In the genomic region with DNA sequence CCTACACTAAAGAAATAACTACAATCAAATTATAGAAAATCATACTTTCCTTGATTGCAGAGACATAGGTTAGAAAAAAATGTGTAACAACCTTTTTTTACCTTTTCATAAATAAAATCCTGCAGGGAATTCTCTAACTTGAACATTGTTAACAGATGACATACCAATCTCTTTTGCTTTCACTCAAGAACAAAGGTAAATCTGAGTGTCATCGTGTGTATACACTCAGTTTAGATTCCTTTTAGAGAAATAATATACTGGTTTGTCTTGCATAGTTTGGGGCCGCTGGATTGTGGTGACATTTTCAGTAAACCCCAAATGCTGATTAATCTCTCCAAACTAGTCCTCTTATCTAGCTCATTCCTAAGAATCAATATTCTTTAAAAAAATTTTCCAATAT, we compare ENCODE assay signal across 2 cellular contexts.
TF ChIP-seq lines count a peak whose summit lies in the region.

No MANE protein-coding gene starts in this region.

TF ChIP-seq in A549, 52 proteins besides CTCF, POLR2A, EP300 and RAD21:
- no peak for TF ChIP-seq SREBF2 (IDR thresholded peaks at IDR 0.05)
- no peak for TF ChIP-seq FOSL2 (IDR thresholded peaks at IDR 0.05)
- no peak for TF ChIP-seq FOSL2 (CRISPR knock-in tag; IDR thresholded peaks at IDR 0.05)
- no peak for TF ChIP-seq KDM1A (IDR thresholded peaks at IDR 0.05; ENCODE audit: low read depth)
- TF ChIP-seq, protein P1, sequence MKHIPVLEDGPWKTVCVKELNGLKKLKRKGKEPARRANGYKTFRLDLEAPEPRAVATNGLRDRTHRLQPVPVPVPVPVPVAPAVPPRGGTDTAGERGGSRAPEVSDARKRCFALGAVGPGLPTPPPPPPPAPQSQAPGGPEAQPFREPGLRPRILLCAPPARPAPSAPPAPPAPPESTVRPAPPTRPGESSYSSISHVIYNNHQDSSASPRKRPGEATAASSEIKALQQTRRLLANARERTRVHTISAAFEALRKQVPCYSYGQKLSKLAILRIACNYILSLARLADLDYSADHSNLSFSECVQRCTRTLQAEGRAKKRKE (CRISPR knock-in tag; IDR thresholded peaks at IDR 0.05; ENCODE audit: low read depth): no peak
- no peak for TF ChIP-seq RNF2 (IDR thresholded peaks at IDR 0.05; ENCODE audit: borderline replicate concordance, low read depth)
- TF ChIP-seq, protein P2, sequence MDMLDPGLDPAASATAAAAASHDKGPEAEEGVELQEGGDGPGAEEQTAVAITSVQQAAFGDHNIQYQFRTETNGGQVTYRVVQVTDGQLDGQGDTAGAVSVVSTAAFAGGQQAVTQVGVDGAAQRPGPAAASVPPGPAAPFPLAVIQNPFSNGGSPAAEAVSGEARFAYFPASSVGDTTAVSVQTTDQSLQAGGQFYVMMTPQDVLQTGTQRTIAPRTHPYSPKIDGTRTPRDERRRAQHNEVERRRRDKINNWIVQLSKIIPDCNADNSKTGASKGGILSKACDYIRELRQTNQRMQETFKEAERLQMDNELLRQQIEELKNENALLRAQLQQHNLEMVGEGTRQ (IDR thresholded peaks at IDR 0.05): no peak
- no peak for TF ChIP-seq FOSB (CRISPR knock-in tag; IDR thresholded peaks at IDR 0.05)
- TF ChIP-seq MYC (IDR thresholded peaks at IDR 0.05; ENCODE audit: borderline replicate concordance, low read length): no peak
- TF ChIP-seq, protein P3, sequence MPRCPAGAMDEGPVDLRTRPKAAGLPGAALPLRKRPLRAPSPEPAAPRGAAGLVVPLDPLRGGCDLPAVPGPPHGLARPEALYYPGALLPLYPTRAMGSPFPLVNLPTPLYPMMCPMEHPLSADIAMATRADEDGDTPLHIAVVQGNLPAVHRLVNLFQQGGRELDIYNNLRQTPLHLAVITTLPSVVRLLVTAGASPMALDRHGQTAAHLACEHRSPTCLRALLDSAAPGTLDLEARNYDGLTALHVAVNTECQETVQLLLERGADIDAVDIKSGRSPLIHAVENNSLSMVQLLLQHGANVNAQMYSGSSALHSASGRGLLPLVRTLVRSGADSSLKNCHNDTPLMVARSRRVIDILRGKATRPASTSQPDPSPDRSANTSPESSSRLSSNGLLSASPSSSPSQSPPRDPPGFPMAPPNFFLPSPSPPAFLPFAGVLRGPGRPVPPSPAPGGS (IDR thresholded peaks at IDR 0.05): no peak
- TF ChIP-seq, protein P4, sequence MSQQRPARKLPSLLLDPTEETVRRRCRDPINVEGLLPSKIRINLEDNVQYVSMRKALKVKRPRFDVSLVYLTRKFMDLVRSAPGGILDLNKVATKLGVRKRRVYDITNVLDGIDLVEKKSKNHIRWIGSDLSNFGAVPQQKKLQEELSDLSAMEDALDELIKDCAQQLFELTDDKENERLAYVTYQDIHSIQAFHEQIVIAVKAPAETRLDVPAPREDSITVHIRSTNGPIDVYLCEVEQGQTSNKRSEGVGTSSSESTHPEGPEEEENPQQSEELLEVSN (IDR thresholded peaks at IDR 0.05; ENCODE audit: borderline replicate concordance, low read depth): no peak
- TF ChIP-seq CBX2 (IDR thresholded peaks at IDR 0.05; ENCODE audit: borderline replicate concordance, low read depth): no peak
- no peak for TF ChIP-seq CHD4 (IDR thresholded peaks at IDR 0.05; ENCODE audit: borderline replicate concordance)
TF ChIP-seq in A549: peak in this region for 0.

TF ChIP-seq in HCT116, 20 proteins besides CTCF, POLR2A, EP300 and RAD21:
- TF ChIP-seq ZNF274 (IDR thresholded peaks at IDR 0.05; ENCODE audit: low read depth, low read length) (no peak), TCF7L2 (IDR thresholded peaks at IDR 0.05; ENCODE audit: borderline replicate concordance, extremely low read depth, insufficient read depth, insufficient read length) (no peak), ZFX (IDR thresholded peaks at IDR 0.05) (no peak), EGR1 (IDR thresholded peaks at IDR 0.05; ENCODE audit: low read depth) (no peak), ELF1 (IDR thresholded peaks at IDR 0.05; ENCODE audit: borderline replicate concordance, low read depth) (no peak), SP1 (IDR thresholded peaks at IDR 0.05; ENCODE audit: low read depth) (no peak), CEBPB (IDR thresholded peaks at IDR 0.05; ENCODE audit: low read depth) (no peak)
- TF ChIP-seq, protein P5, sequence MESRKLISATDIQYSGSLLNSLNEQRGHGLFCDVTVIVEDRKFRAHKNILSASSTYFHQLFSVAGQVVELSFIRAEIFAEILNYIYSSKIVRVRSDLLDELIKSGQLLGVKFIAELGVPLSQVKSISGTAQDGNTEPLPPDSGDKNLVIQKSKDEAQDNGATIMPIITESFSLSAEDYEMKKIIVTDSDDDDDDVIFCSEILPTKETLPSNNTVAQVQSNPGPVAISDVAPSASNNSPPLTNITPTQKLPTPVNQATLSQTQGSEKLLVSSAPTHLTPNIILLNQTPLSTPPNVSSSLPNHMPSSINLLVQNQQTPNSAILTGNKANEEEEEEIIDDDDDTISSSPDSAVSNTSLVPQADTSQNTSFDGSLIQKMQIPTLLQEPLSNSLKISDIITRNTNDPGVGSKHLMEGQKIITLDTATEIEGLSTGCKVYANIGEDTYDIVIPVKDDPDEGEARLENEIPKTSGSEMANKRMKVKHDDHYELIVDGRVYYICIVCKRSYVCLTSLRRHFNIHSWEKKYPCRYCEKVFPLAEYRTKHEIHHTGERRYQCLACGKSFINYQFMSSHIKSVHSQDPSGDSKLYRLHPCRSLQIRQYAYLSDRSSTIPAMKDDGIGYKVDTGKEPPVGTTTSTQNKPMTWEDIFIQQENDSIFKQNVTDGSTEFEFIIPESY (IDR thresholded peaks at IDR 0.05; ENCODE audit: extremely low read depth, insufficient replicate concordance, low read length): no peak
- TF ChIP-seq, protein P6, sequence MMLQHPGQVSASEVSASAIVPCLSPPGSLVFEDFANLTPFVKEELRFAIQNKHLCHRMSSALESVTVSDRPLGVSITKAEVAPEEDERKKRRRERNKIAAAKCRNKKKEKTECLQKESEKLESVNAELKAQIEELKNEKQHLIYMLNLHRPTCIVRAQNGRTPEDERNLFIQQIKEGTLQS (IDR thresholded peaks at IDR 0.05): no peak
- TF ChIP-seq, protein P7, sequence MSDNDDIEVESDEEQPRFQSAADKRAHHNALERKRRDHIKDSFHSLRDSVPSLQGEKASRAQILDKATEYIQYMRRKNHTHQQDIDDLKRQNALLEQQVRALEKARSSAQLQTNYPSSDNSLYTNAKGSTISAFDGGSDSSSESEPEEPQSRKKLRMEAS (IDR thresholded peaks at IDR 0.05): no peak
- TF ChIP-seq, protein P8, sequence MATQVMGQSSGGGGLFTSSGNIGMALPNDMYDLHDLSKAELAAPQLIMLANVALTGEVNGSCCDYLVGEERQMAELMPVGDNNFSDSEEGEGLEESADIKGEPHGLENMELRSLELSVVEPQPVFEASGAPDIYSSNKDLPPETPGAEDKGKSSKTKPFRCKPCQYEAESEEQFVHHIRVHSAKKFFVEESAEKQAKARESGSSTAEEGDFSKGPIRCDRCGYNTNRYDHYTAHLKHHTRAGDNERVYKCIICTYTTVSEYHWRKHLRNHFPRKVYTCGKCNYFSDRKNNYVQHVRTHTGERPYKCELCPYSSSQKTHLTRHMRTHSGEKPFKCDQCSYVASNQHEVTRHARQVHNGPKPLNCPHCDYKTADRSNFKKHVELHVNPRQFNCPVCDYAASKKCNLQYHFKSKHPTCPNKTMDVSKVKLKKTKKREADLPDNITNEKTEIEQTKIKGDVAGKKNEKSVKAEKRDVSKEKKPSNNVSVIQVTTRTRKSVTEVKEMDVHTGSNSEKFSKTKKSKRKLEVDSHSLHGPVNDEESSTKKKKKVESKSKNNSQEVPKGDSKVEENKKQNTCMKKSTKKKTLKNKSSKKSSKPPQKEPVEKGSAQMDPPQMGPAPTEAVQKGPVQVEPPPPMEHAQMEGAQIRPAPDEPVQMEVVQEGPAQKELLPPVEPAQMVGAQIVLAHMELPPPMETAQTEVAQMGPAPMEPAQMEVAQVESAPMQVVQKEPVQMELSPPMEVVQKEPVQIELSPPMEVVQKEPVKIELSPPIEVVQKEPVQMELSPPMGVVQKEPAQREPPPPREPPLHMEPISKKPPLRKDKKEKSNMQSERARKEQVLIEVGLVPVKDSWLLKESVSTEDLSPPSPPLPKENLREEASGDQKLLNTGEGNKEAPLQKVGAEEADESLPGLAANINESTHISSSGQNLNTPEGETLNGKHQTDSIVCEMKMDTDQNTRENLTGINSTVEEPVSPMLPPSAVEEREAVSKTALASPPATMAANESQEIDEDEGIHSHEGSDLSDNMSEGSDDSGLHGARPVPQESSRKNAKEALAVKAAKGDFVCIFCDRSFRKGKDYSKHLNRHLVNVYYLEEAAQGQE (IDR thresholded peaks at IDR 0.05; ENCODE audit: low read depth): no peak
